In genomic region chr1:116775116-116775752, GRCh38 we compare ENCODE assay signal across 27 cellular contexts. TPM values are rescaled to one million over a fixed set of nuclear protein-coding genes. Genes with fewer than 3 reads are reported as not detected.
DNase-seq lines count a peak whose midpoint lies in the region; ATAC-seq and TF ChIP-seq lines count a peak whose summit lies in the region.
"Had no signal": no experiment of that assay in that cellular context is flagged by ENCODE, and none has a peak within 500 bp of the region (broad histone marks: within the 10 kb centered on the region; RNA-seq: fewer than 3 reads in every experiment).

No MANE protein-coding gene starts in this region.

- no peak overlapping the region for H3K4me3 ChIP-seq in DND-41 (ENCODE audit: low read depth in 1 of 2, low read length in 2 of 2)
- H3K4me3 ChIP-seq: ascending aorta had no signal

- ATAC-seq in DND-41 (ENCODE audit: insufficient read depth, low read depth) (no peak), HG03460 (IDR thresholded peaks at IDR 0.05; ENCODE audit: unreplicated experiment) (no peak)
- ATAC-seq in naive thymus-derived CD8-positive, alpha-beta T cell = no peak
- ATAC-seq: left ventricle myocardium superior; natural killer cell; SK-N-SH treated with all-trans-retinoic acid at 6 μM for 48 hours; stimulated activated naive B cell treated with anti-CD40 and anti-IgM and Interleukin-4, amounts not matched to agents 10 μg/mL and 1 μg/mL and 100 μg/mL, for 72 hours had no signal

- H2AFZ ChIP-seq in DND-41 (ENCODE audit: low read depth, low read length) = no peak overlapping the region

- no peaks in the 10 kb centered on the region for H4K20me1 ChIP-seq in DND-41 (ENCODE audit: insufficient read depth, low read length)

- H3K9me3 Mint-ChIP-seq in activated T-cell treated with anti-CD3 and anti-CD28 coated beads, Interleukin-2, amount 50 U/mL, for 24 hours = peaks cover 6% of the 10 kb centered on the region
- peaks cover 20% of the 10 kb centered on the region for H3K9me3 Mint-ChIP-seq in activated T-helper 1 cell treated with anti-CD3 and anti-CD28 coated beads, Interleukin-12 subunit alpha, Interleukin-12 subunit beta, Interleukin-2, Interleukin-4 antibody, amounts not matched to agents 30 ng/mL and 10 ng/mL and 1 ng/mL, durations not matched to agents 14 hours and 24 hours and 36 hours
- H3K9me3 Mint-ChIP-seq in naive thymus-derived CD8-positive, alpha-beta T cell = peaks cover 0 to 6% (median 0%) of the 10 kb centered on the region in 9 donors
- H3K9me3 Mint-ChIP-seq: activated B cell treated with CpG ODN at 0.5 μM for 24 hours, natural killer cell had no signal

- H3K36me3 ChIP-seq in DND-41 (ENCODE audit: insufficient read depth, low read length) = no peaks in the 10 kb centered on the region
- H3K36me3 ChIP-seq: ascending aorta had no signal

- H3K79me2 ChIP-seq in DND-41 (ENCODE audit: insufficient read depth, low read length) = no peaks in the 10 kb centered on the region

- peaks cover 75% of the 10 kb centered on the region for H3K4me1 Mint-ChIP-seq in activated T-cell treated with anti-CD3 and anti-CD28 coated beads, Interleukin-2, amount 50 U/mL, for 24 hours (ENCODE audit: low read depth)
- peaks cover 66% of the 10 kb centered on the region for H3K4me1 Mint-ChIP-seq in activated T-helper 1 cell treated with anti-CD3 and anti-CD28 coated beads, Interleukin-12 subunit alpha, Interleukin-12 subunit beta, Interleukin-2, Interleukin-4 antibody, amounts not matched to agents 30 ng/mL and 10 ng/mL and 1 ng/mL, durations not matched to agents 14 hours and 24 hours and 36 hours (ENCODE audit: low read depth)
- H3K4me1 Mint-ChIP-seq in naive thymus-derived CD8-positive, alpha-beta T cell = peaks cover 27 to 52% (median 49%) of the 10 kb centered on the region in 4 donors
- H3K4me1 Mint-ChIP-seq: mesothelial cell of epicardium had no signal

- peaks cover 55% of the 10 kb centered on the region for H3K4me1 ChIP-seq in DND-41 (ENCODE audit: insufficient read depth, low read length)
- H3K4me1 ChIP-seq: ascending aorta had no signal

- H3K27me3 Mint-ChIP-seq in activated T-cell treated with anti-CD3 and anti-CD28 coated beads, Interleukin-2, amount 50 U/mL, for 24 hours = no peaks in the 10 kb centered on the region
- no peaks in the 10 kb centered on the region for H3K27me3 Mint-ChIP-seq in activated T-helper 1 cell treated with anti-CD3 and anti-CD28 coated beads, Interleukin-12 subunit alpha, Interleukin-12 subunit beta, Interleukin-2, Interleukin-4 antibody, amounts not matched to agents 30 ng/mL and 10 ng/mL and 1 ng/mL, durations not matched to agents 14 hours and 24 hours and 36 hours (ENCODE audit: insufficient read depth)
- H3K27me3 Mint-ChIP-seq in naive thymus-derived CD8-positive, alpha-beta T cell = no peaks in the 10 kb centered on the region
- H3K27me3 Mint-ChIP-seq: stimulated activated naive B cell treated with anti-CD40 and anti-IgM and Interleukin-4, amounts not matched to agents 10 μg/mL and 1 μg/mL and 100 μg/mL, for 72 hours had no signal

- peaks cover 4% of the 10 kb centered on the region for H3K9me3 ChIP-seq in DND-41 (ENCODE audit: insufficient read depth, low read length, severe bottlenecking)
- H3K9me3 ChIP-seq: ascending aorta had no signal

- H3K4me2 ChIP-seq in DND-41 (ENCODE audit: insufficient read depth, low read length) = no peak overlapping the region

- H3K9ac ChIP-seq in DND-41 (ENCODE audit: low read depth, low read length) = no peak overlapping the region

- intact Hi-C loops in activated T-helper 1 cell treated with anti-CD3 and anti-CD28 coated beads, Interleukin-12 subunit alpha, Interleukin-12 subunit beta, Interleukin-2, Interleukin-4 antibody, amounts not matched to agents 30 ng/mL and 10 ng/mL and 1 ng/mL, durations not matched to agents 14 hours and 24 hours and 36 hours (cut with micrococcal nuclease) = no loop called here

- POLR2A ChIA-PET in naive thymus-derived CD8-positive, alpha-beta T cell (lab: Charles Lee) = interaction anchor here (1.5 to 1.6 kb wide), 2 partner anchors 10 to 11 kb away, joined by 3 to 4 read pairs; no protein-coding TSS in a partner anchor

- no peak for TF ChIP-seq CTCF in DND-41 (IDR thresholded peaks at IDR 0.05; ENCODE audit: borderline replicate concordance, extremely low read depth, low read length, poor library complexity, severe bottlenecking)

- no peaks in the 10 kb centered on the region for H3K27me3 ChIP-seq in DND-41 (ENCODE audit: insufficient read depth, low read length, poor library complexity)
- H3K27me3 ChIP-seq: ascending aorta had no signal

- H3K36me3 Mint-ChIP-seq in activated T-cell treated with anti-CD3 and anti-CD28 coated beads, Interleukin-2, amount 50 U/mL, for 24 hours (ENCODE audit: low read depth) = peaks cover 61% of the 10 kb centered on the region
- peaks cover 40% of the 10 kb centered on the region for H3K36me3 Mint-ChIP-seq in activated T-helper 1 cell treated with anti-CD3 and anti-CD28 coated beads, Interleukin-12 subunit alpha, Interleukin-12 subunit beta, Interleukin-2, Interleukin-4 antibody, amounts not matched to agents 30 ng/mL and 10 ng/mL and 1 ng/mL, durations not matched to agents 14 hours and 24 hours and 36 hours (ENCODE audit: low read depth)
- peaks cover 0 to 12% (median 4%) of the 10 kb centered on the region in 3 donors for H3K36me3 Mint-ChIP-seq in naive thymus-derived CD8-positive, alpha-beta T cell
- H3K36me3 Mint-ChIP-seq: stimulated activated naive B cell treated with anti-CD40 and anti-IgM and Interleukin-4, amounts not matched to agents 10 μg/mL and 1 μg/mL and 100 μg/mL, for 72 hours had no signal

- peak overlapping the region; percentile 41 for H3K27ac Mint-ChIP-seq in activated T-cell treated with anti-CD3 and anti-CD28 coated beads, Interleukin-2, amount 50 U/mL, for 24 hours
- H3K27ac Mint-ChIP-seq in activated T-helper 1 cell treated with anti-CD3 and anti-CD28 coated beads, Interleukin-12 subunit alpha, Interleukin-12 subunit beta, Interleukin-2, Interleukin-4 antibody, amounts not matched to agents 30 ng/mL and 10 ng/mL and 1 ng/mL, durations not matched to agents 14 hours and 24 hours and 36 hours = no peak overlapping the region
- H3K27ac Mint-ChIP-seq in naive thymus-derived CD8-positive, alpha-beta T cell = peak overlapping the region in 8 of 10 donors; percentile 11 to 89 (median 63)
- H3K27ac Mint-ChIP-seq: activated B cell treated with CpG ODN at 0.5 μM for 24 hours; mesothelial cell of epicardium; stimulated activated naive B cell treated with anti-CD40 and anti-IgM and Interleukin-4, amounts not matched to agents 10 μg/mL and 1 μg/mL and 100 μg/mL, for 72 hours had no signal

- DNase-seq in activated T-cell treated with anti-CD3 and anti-CD28 coated beads, Interleukin-2, amount 50 U/mL, for 24 hours = no peak
- DNase-seq in activated T-cell treated with anti-CD3 and anti-CD28 coated beads for 4 hours (no peak), DND-41 (no peak), kidney glomerular epithelial cell (lab: John Stamatoyannopoulos, UW) (no peak), HT-29 (ENCODE audit: low spot score) (no peak)
- DNase-seq in activated T-helper 1 cell treated with anti-CD3 and anti-CD28 coated beads, Interleukin-12 subunit alpha, Interleukin-12 subunit beta, Interleukin-2, Interleukin-4 antibody, amounts not matched to agents 30 ng/mL and 10 ng/mL and 1 ng/mL, durations not matched to agents 14 hours and 24 hours and 36 hours (ENCODE audit: low spot score) = no peak
- no peak for DNase-seq in naive thymus-derived CD8-positive, alpha-beta T cell
- DNase-seq: activated B cell treated with CpG ODN at 0.5 μM for 24 hours; activated gamma-delta T cell treated with Interleukin-2 at 50 U/mL for 16 hours; C1 segment of cervical spinal cord; central memory CD4-positive, alpha-beta T cell; dermis blood vessel endothelial cell; DMS 273 treated with DMSO at 0.1 percent for 48 hours; HCEC 1CT; left ventricle myocardium superior; natural killer cell; NCI-H1694 treated with DMSO at 0.1 percent for 48 hours; stimulated activated CD4-positive, alpha-beta T cell treated with anti-CD3 and anti-CD28 coated beads, Interleukin-2, amount 100 ng/mL, for 48 hours; stimulated activated naive B cell treated with anti-CD40 and anti-IgM and Interleukin-4, amounts not matched to agents 10 μg/mL and 1 μg/mL and 100 μg/mL, for 72 hours had no signal

- peak overlapping the region; percentile 47 for H3K4me3 Mint-ChIP-seq in activated T-cell treated with anti-CD3 and anti-CD28 coated beads, Interleukin-2, amount 50 U/mL, for 24 hours
- H3K4me3 Mint-ChIP-seq in activated T-helper 1 cell treated with anti-CD3 and anti-CD28 coated beads, Interleukin-12 subunit alpha, Interleukin-12 subunit beta, Interleukin-2, Interleukin-4 antibody, amounts not matched to agents 30 ng/mL and 10 ng/mL and 1 ng/mL, durations not matched to agents 14 hours and 24 hours and 36 hours = peak overlapping the region; percentile 57
- peak overlapping the region; percentile 11 to 84 (median 60) for H3K4me3 Mint-ChIP-seq in naive thymus-derived CD8-positive, alpha-beta T cell
- H3K4me3 Mint-ChIP-seq: activated B cell treated with CpG ODN at 0.5 μM for 24 hours; mesothelial cell of epicardium; natural killer cell; stimulated activated naive B cell treated with anti-CD40 and anti-IgM and Interleukin-4, amounts not matched to agents 10 μg/mL and 1 μg/mL and 100 μg/mL, for 72 hours had no signal

- H3K27ac ChIP-seq in DND-41 (ENCODE audit: low read length) = peak overlapping the region; percentile 25; the same call in 1 of the 2 replicates
- H3K27ac ChIP-seq: ascending aorta, RWPE1 had no signal

RNA-seq across cellular contexts. Expression of gene CD2, which starts 21.0 kb away (rescaled TPM):
- 651 and 685 TPM in 2 replicates for total RNA-seq in activated T-helper 1 cell treated with anti-CD3 and anti-CD28 coated beads, Interleukin-12 subunit alpha, Interleukin-12 subunit beta, Interleukin-2, Interleukin-4 antibody, amounts not matched to agents 30 ng/mL and 10 ng/mL and 1 ng/mL, durations not matched to agents 14 hours and 24 hours and 36 hours
- 100 to 1,000 TPM; 178 to 189 TPM for total RNA-seq in naive thymus-derived CD8-positive, alpha-beta T cell
- 100 to 1,000 TPM; 197 to 240 (median 222) TPM for polyA plus RNA-seq in naive thymus-derived CD8-positive, alpha-beta T cell
- total RNA-seq in HT-29 (2014; rRNA removed; shearing (Covaris generic)) = not detected in 2 replicates
- total RNA-seq: ascending aorta, dermis blood vessel endothelial cell, glomerular endothelial cell, LHCN-M2, mesothelial cell of epicardium, osteocyte had no signal

Comparison
In these comparisons a context has a peak if more than half of its experiments do, and no peak if none do; other contexts are left out.
1. RNA of gene CD2, which starts 21.0 kb away (total RNA-seq): 651 to 685 TPM in activated T-helper 1 cell treated with anti-CD3 and anti-CD28 coated beads, Interleukin-12 subunit alpha, Interleukin-12 subunit beta, Interleukin-2, Interleukin-4 antibody, amounts not matched to agents 30 ng/mL and 10 ng/mL and 1 ng/mL, durations not matched to agents 14 hours and 24 hours and 36 hours and 178 to 189 TPM in naive thymus-derived CD8-positive, alpha-beta T cell; not detected in HT-29; every median in the first group is over 100 times any median in the second.
2. Peak in every context shown above with its lines, with median percentiles within 50 percentile points of each other: H3K4me3 Mint-ChIP-seq.